ENCODE assay signal across 16 cellular contexts in genomic region chr22:22368516-22368915, GRCh38.
A peak's percentile ranks its signal among the peaks of the same experiment; 100 is the strongest.
DNase-seq lines count a peak whose midpoint lies in the region; ATAC-seq, FAIRE-seq and TF ChIP-seq lines count a peak whose summit lies in the region.
"Had no signal": no experiment of that assay in that cellular context is flagged by ENCODE, and none has a peak within 500 bp of the region (broad histone marks: within the 10 kb centered on the region; RNA-seq: fewer than 3 reads in every experiment).

No MANE protein-coding gene starts in this region.

- peaks cover 27% of the 10 kb centered on the region for H3K4me1 ChIP-seq in left ventricle myocardium inferior
- no peaks in the 10 kb centered on the region for H3K4me1 ChIP-seq in K562 (replicated peaks in 1 of 2; ENCODE audit: control insufficient read depth in 2 of 2, insufficient read depth in 2 of 2, low read length in 2 of 2)
- H3K4me1 ChIP-seq in testis = peaks cover 44% of the 10 kb centered on the region

- WGBS in K562 (ENCODE audit: insufficient coverage, low coverage, missing lambda C conversion rate) = 2% methylated on average over 2 of the region's 2 CpGs
- WGBS in testis, 2 donors = 25 to 56% methylated on average over 2 of the region's 2 CpGs

- no peaks in the 10 kb centered on the region for H3K36me3 ChIP-seq in left ventricle myocardium inferior
- no peaks in the 10 kb centered on the region for H3K36me3 ChIP-seq in K562 (ENCODE audit: control insufficient read depth, insufficient read depth, low read length)
- H3K36me3 ChIP-seq in testis (ENCODE audit: low read depth, missing control alignments) = no peaks in the 10 kb centered on the region

- intact Hi-C loops in left ventricle myocardium inferior (cut with micrococcal nuclease) = no loop called here
- intact Hi-C loops in left cardiac atrium (cut with DNase I) = no loop called here
- intact Hi-C loops in K562 (cut with micrococcal nuclease) = no loop called here
- intact Hi-C loops in testis (cut with DNase I; ENCODE audit: low total_unique reads) = no loop called here

- H3K9me3 Mint-ChIP-seq in memory B cell = peaks cover 1% of the 10 kb centered on the region
- H3K9me3 Mint-ChIP-seq: CD4-positive, alpha-beta T cell had no signal

- no peaks in the 10 kb centered on the region for H3K79me2 ChIP-seq in K562 (ENCODE audit: control insufficient read depth, insufficient read depth, low read length)

- H3K36me3 Mint-ChIP-seq in memory B cell = peaks cover 1% of the 10 kb centered on the region

- H4K20me1 ChIP-seq in K562 (replicated peaks; ENCODE audit: control insufficient read depth, insufficient read depth, low read length) = peaks cover 15% of the 10 kb centered on the region

- no peak overlapping the region for H2AFZ ChIP-seq in K562 (ENCODE audit: low read depth, low read length)
- H2AFZ ChIP-seq: GM23248 had no signal

- FAIRE-seq in K562 (lab: Jason Lieb, UNC) (no peak), RCC 7860 (lab: Jason Lieb, UNC) (no peak)
- FAIRE-seq: D721Med, GM18507 had no signal

- no peaks in the 10 kb centered on the region for H3K9me3 ChIP-seq in left ventricle myocardium inferior (replicated peaks)
- no peaks in the 10 kb centered on the region for H3K9me3 ChIP-seq in K562 (replicated peaks; ENCODE audit: control insufficient read depth, insufficient read depth, low read depth, low read length)
- H3K9me3 ChIP-seq in testis = no peaks in the 10 kb centered on the region

- H3K9me1 ChIP-seq in K562 (ENCODE audit: control insufficient read depth, insufficient read depth, low read length) = no peaks in the 10 kb centered on the region

- CTCF ChIA-PET in K562 (lab: Yijun Ruan, JAX; ENCODE audit: low intra/inter-chr PET ratio) = interaction anchor here (0.6 to 2.5 kb wide), 2 partner anchors 161 to 420 kb away, joined by 3 to 5 read pairs; no protein-coding TSS in a partner anchor

- H3K4me2 ChIP-seq in K562 (ENCODE audit: insufficient read depth, low read length) = no peak overlapping the region

- no peak overlapping the region for H3K9ac ChIP-seq in K562 (ENCODE audit: insufficient read depth in 1 of 2, low read depth in 2 of 2, low read length in 2 of 2)
- H3K9ac ChIP-seq: GM23248 had no signal

- ATAC-seq in left cardiac atrium (no peak), K562 (no peak), memory B cell (ENCODE audit: low read depth) (no peak), esophagus mucosa (no peak)

- TF ChIP-seq RAD21 in K562 (CRISPR knock-in tag; conservative IDR thresholded peaks at IDR 0.05 in 1 of 2, IDR thresholded peaks at IDR 0.05 in 1 of 2) = no peak

- POLR2A ChIA-PET in K562 (lab: Yijun Ruan, JAX) = interaction anchor here (0.6 to 1.5 kb wide), 3 partner anchors 10 to 678 kb away, joined by 3 to 7 read pairs (median 3); no protein-coding TSS in a partner anchor

- DNase-seq in left ventricle myocardium inferior = no peak
- no peak for DNase-seq in left cardiac atrium
- DNase-seq in K562 (ENCODE audit: extremely low read depth in 1 of 4, low spot score in 3 of 4) = peak in 1 of 4 experiments; percentile 16
- no peak for DNase-seq in memory B cell (ENCODE audit: low spot score in 2 of 2)
- DNase-seq in testis = no peak
- no peak for DNase-seq in NCI-H510A treated with DMSO at 0.1 percent for 48 hours (lab: John Stamatoyannopoulos, UW)
- DNase-seq in RCC 7860 (ENCODE audit: low spot score) = no peak
- DNase-seq: CD4-positive, alpha-beta T cell; GM23248; H7; MM.1S; NCI-H2029 had no signal

- in situ Hi-C loops in K562 (cut with MboI) = no loop called here

- H3K27ac Mint-ChIP-seq in memory B cell = peak overlapping the region; percentile 82
- H3K27ac Mint-ChIP-seq: CD4-positive, alpha-beta T cell had no signal

- no peak for TF ChIP-seq CTCF in left ventricle myocardium inferior (IDR thresholded peaks at IDR 0.05; ENCODE audit: borderline replicate concordance)
- no peak for TF ChIP-seq CTCF in K562 (IDR thresholded peaks at IDR 0.05 in 2 of 3, conservative IDR thresholded peaks at IDR 0.05 in 1 of 3; ENCODE audit: insufficient read depth in 2 of 3, low read depth in 1 of 3, low read length in 3 of 3)
- no peak for TF ChIP-seq CTCF in testis (IDR thresholded peaks at IDR 0.05)

- H3K4me3 Mint-ChIP-seq in memory B cell = no peak overlapping the region
- H3K4me3 Mint-ChIP-seq: CD4-positive, alpha-beta T cell had no signal

- H3K27ac ChIP-seq in left ventricle myocardium inferior (replicated peaks) (peak overlapping the region; percentile 70), K562 (ENCODE audit: extremely low read depth, low read depth, low read length) (no peak overlapping the region), testis (peak overlapping the region; percentile 39 to 77)
- H3K27ac ChIP-seq: 22Rv1, GM23248 had no signal

- no peak for TF ChIP-seq EP300 in K562 (IDR thresholded peaks at IDR 0.05; ENCODE audit: low read length)

- no TSS peak for BruUV-seq in K562 (replicated peaks; lab: Mats Ljungman, UMichigan)

- H3K27me3 Mint-ChIP-seq in memory B cell = no peaks in the 10 kb centered on the region

- H3K4me3 ChIP-seq in left ventricle myocardium inferior (no peak overlapping the region), K562 (no peak overlapping the region), testis (no peak overlapping the region)
- H3K4me3 ChIP-seq: GM23248 had no signal

- TF ChIP-seq POLR2A in K562 (conservative IDR thresholded peaks at IDR 0.05) (no peak), testis (IDR thresholded peaks at IDR 0.05) (no peak)

- H3K27me3 ChIP-seq in left ventricle myocardium inferior (ENCODE audit: low read depth) (peaks cover 31% of the 10 kb centered on the region), K562 (ENCODE audit: control insufficient read depth in 2 of 2, insufficient read depth in 2 of 2, low read length in 2 of 2) (peaks cover 2 to 20% of the 10 kb centered on the region in 2 experiments; a peak in 3 of 5 replicates), testis (no peaks in the 10 kb centered on the region)

- H3K4me1 Mint-ChIP-seq in memory B cell = peaks cover 62% of the 10 kb centered on the region

TF ChIP-seq in K562, 482 proteins besides CTCF, POLR2A, EP300 and RAD21:
- TF ChIP-seq NR2C1 (IDR thresholded peaks at IDR 0.05) (no peak), NR2C1 (tag; IDR thresholded peaks at IDR 0.05) (no peak), CGGBP1 (CRISPR knock-in tag; IDR thresholded peaks at IDR 0.05) (0 out of 2 replicates have a peak, but pooled peaks have one; percentile 13), ZNF449 (CRISPR knock-in tag; IDR thresholded peaks at IDR 0.05) (no peak), ELF2 (CRISPR knock-in tag; IDR thresholded peaks at IDR 0.05) (0 out of 2 replicates have a peak, but pooled peaks have one; percentile 38)
